In genomic region chr15:83612226-83612625, GRCh38 we compare ENCODE assay signal across 25 cellular contexts. TPM values are rescaled to one million over a fixed set of nuclear protein-coding genes. Genes with fewer than 3 reads are reported as not detected.
DNase-seq lines count a peak whose midpoint lies in the region; ATAC-seq and TF ChIP-seq lines count a peak whose summit lies in the region.
"Had no signal": no experiment of that assay in that cellular context is flagged by ENCODE, and none has a peak within 500 bp of the region (broad histone marks: within the 10 kb centered on the region; RNA-seq: fewer than 3 reads in every experiment).

No MANE protein-coding gene starts in this region.

- H3K4me1 ChIP-seq in upper lobe of right lung: peaks cover 2% of the 10 kb centered on the region
- H3K4me1 ChIP-seq: BLaER1, SJSA1 had no signal

- no peaks in the 10 kb centered on the region for H3K36me3 ChIP-seq in upper lobe of right lung
- H3K36me3 ChIP-seq: BLaER1, SJSA1 had no signal

- H3K27ac ChIP-seq in caudate nucleus (ENCODE audit: low read depth, low read length): peak overlapping the region; percentile 41
- H3K27ac ChIP-seq in upper lobe of right lung: no peak overlapping the region
- H3K27ac ChIP-seq: BLaER1, GM23248, SJSA1 had no signal

- H3K9me3 ChIP-seq in upper lobe of right lung: no peaks in the 10 kb centered on the region
- H3K9me3 ChIP-seq: BLaER1, SJSA1 had no signal

- H3K4me3 ChIP-seq in upper lobe of right lung: no peak overlapping the region
- H3K4me3 ChIP-seq: BLaER1, GM23248, SJSA1 had no signal

- peak; percentile 28 for ATAC-seq in left ventricle myocardium superior
- ATAC-seq in Right ventricle myocardium inferior: no peak
- peak; percentile 19 for ATAC-seq in upper lobe of right lung
- no peak for ATAC-seq in natural killer cell treated with Interleukin-12 subunit alpha and Interleukin-12 subunit beta and Interleukin-15 and Interleukin-18, amount 100 ng/mL, for 72 hours
- no peak for ATAC-seq in stimulated activated naive B cell treated with anti-CD40 and anti-IgM and Interleukin-4, amounts not matched to agents 10 μg/mL and 1 μg/mL and 100 μg/mL, for 72 hours (replicated peaks)
- no peak for ATAC-seq in GM21619 (IDR thresholded peaks at IDR 0.05; ENCODE audit: unreplicated experiment)
- ATAC-seq: Panc1 had no signal

- no peaks in the 10 kb centered on the region for H3K4me1 Mint-ChIP-seq in natural killer cell treated with Interleukin-12 subunit alpha and Interleukin-12 subunit beta and Interleukin-15 and Interleukin-18, amount 100 ng/mL, for 72 hours (ENCODE audit: low read depth in 2 of 2)
- no peaks in the 10 kb centered on the region for H3K4me1 Mint-ChIP-seq in stimulated activated naive B cell treated with anti-CD40 and anti-IgM and Interleukin-4, amounts not matched to agents 10 μg/mL and 1 μg/mL and 100 μg/mL, for 72 hours
- H3K4me1 Mint-ChIP-seq: CD4-positive, CD25-positive, alpha-beta regulatory T cell; H9 had no signal

- DNase-seq in left ventricle myocardium superior (no peak), Right ventricle myocardium inferior (ENCODE audit: missing footprints) (no peak), caudate nucleus (lab: John Stamatoyannopoulos, UW) (no peak), kidney tubule cell (ENCODE audit: low spot score) (peak; percentile 33), upper lobe of right lung (no peak)
- no peak for DNase-seq in natural killer cell treated with Interleukin-12 subunit alpha and Interleukin-12 subunit beta and Interleukin-15 and Interleukin-18, amount 100 ng/mL, for 72 hours (ENCODE audit: low spot score)
- no peak for DNase-seq in stimulated activated naive B cell treated with anti-CD40 and anti-IgM and Interleukin-4, amounts not matched to agents 10 μg/mL and 1 μg/mL and 100 μg/mL, for 72 hours
- DNase-seq: CD4-positive, CD25-positive, alpha-beta regulatory T cell; DMS153; DND-41; GM23248; H9; KBM-7; MM.1S; NCI-H1417; NCI-H1694 treated with DMSO at 0.1 percent for 48 hours; NCI-H2081; NCI-H2171; NCI-H226; NCI-H510A; NCI-H69 had no signal

- H3K4me3 Mint-ChIP-seq in natural killer cell treated with Interleukin-12 subunit alpha and Interleukin-12 subunit beta and Interleukin-15 and Interleukin-18, amount 100 ng/mL, for 72 hours: no peak overlapping the region
- no peak overlapping the region for H3K4me3 Mint-ChIP-seq in stimulated activated naive B cell treated with anti-CD40 and anti-IgM and Interleukin-4, amounts not matched to agents 10 μg/mL and 1 μg/mL and 100 μg/mL, for 72 hours
- H3K4me3 Mint-ChIP-seq: CD4-positive, CD25-positive, alpha-beta regulatory T cell; H9 had no signal

- H3K9me3 Mint-ChIP-seq in natural killer cell treated with Interleukin-12 subunit alpha and Interleukin-12 subunit beta and Interleukin-15 and Interleukin-18, amount 100 ng/mL, for 72 hours: no peaks in the 10 kb centered on the region
- H3K9me3 Mint-ChIP-seq in stimulated activated naive B cell treated with anti-CD40 and anti-IgM and Interleukin-4, amounts not matched to agents 10 μg/mL and 1 μg/mL and 100 μg/mL, for 72 hours: peaks cover 3% of the 10 kb centered on the region in 2 donors
- H3K9me3 Mint-ChIP-seq: H9 had no signal

- no peaks in the 10 kb centered on the region for H3K27me3 ChIP-seq in upper lobe of right lung
- H3K27me3 ChIP-seq: BLaER1, SJSA1 had no signal

- intact Hi-C loops in left ventricle myocardium superior (cut with micrococcal nuclease): no loop called here
- intact Hi-C loops in Right ventricle myocardium inferior (cut with DNase I): no loop called here
- intact Hi-C loops in upper lobe of right lung (cut with DNase I): no loop called here

- TF ChIP-seq CTCF in upper lobe of right lung (IDR thresholded peaks at IDR 0.05): no peak

- H3K27me3 Mint-ChIP-seq in natural killer cell treated with Interleukin-12 subunit alpha and Interleukin-12 subunit beta and Interleukin-15 and Interleukin-18, amount 100 ng/mL, for 72 hours: peaks cover 6 to 15% of the 10 kb centered on the region in 2 donors
- peaks cover 4 to 5% of the 10 kb centered on the region in 2 donors for H3K27me3 Mint-ChIP-seq in stimulated activated naive B cell treated with anti-CD40 and anti-IgM and Interleukin-4, amounts not matched to agents 10 μg/mL and 1 μg/mL and 100 μg/mL, for 72 hours

- no peaks in the 10 kb centered on the region for H3K36me3 Mint-ChIP-seq in natural killer cell treated with Interleukin-12 subunit alpha and Interleukin-12 subunit beta and Interleukin-15 and Interleukin-18, amount 100 ng/mL, for 72 hours
- no peaks in the 10 kb centered on the region for H3K36me3 Mint-ChIP-seq in stimulated activated naive B cell treated with anti-CD40 and anti-IgM and Interleukin-4, amounts not matched to agents 10 μg/mL and 1 μg/mL and 100 μg/mL, for 72 hours
- H3K36me3 Mint-ChIP-seq: CD4-positive, CD25-positive, alpha-beta regulatory T cell had no signal

- H3K27ac Mint-ChIP-seq in natural killer cell treated with Interleukin-12 subunit alpha and Interleukin-12 subunit beta and Interleukin-15 and Interleukin-18, amount 100 ng/mL, for 72 hours: no peak overlapping the region
- no peak overlapping the region for H3K27ac Mint-ChIP-seq in stimulated activated naive B cell treated with anti-CD40 and anti-IgM and Interleukin-4, amounts not matched to agents 10 μg/mL and 1 μg/mL and 100 μg/mL, for 72 hours
- H3K27ac Mint-ChIP-seq: CD4-positive, CD25-positive, alpha-beta regulatory T cell had no signal

RNA-seq across cellular contexts. Expression of gene ADAMTSL3, which starts 41.7 kb away (rescaled TPM):
- 9.2 TPM for total RNA-seq in left ventricle myocardium superior
- total RNA-seq in Right ventricle myocardium inferior: 11.5 TPM
- 26.2 TPM for total RNA-seq in upper lobe of right lung
- total RNA-seq in natural killer cell treated with Interleukin-12 subunit alpha and Interleukin-12 subunit beta and Interleukin-15 and Interleukin-18, amount 100 ng/mL, for 72 hours: not detected
- total RNA-seq: CD4-positive, CD25-positive, alpha-beta regulatory T cell; GM23248 had no signal

Comparison
In these comparisons a context has a peak if more than half of its experiments do, and no peak if none do; other contexts are left out.
1. ATAC-seq: peak in left ventricle myocardium superior (single experiment) and upper lobe of right lung (single experiment); none in Right ventricle myocardium inferior (single experiment), natural killer cell treated with Interleukin-12 subunit alpha and Interleukin-12 subunit beta and Interleukin-15 and Interleukin-18, amount 100 ng/mL, for 72 hours (0 of 2), stimulated activated naive B cell treated with anti-CD40 and anti-IgM and Interleukin-4, amounts not matched to agents 10 μg/mL and 1 μg/mL and 100 μg/mL, for 72 hours (0 of 2) and GM21619 (single experiment).